In genomic region chr6:41442800-41443501, GRCh38 we compare ENCODE assay signal across 10 cellular contexts.
DNase-seq lines count a peak whose midpoint lies in the region; ATAC-seq and TF ChIP-seq lines count a peak whose summit lies in the region.
"Had no signal": no experiment of that assay in that cellular context is flagged by ENCODE, and none has a peak within 500 bp of the region (broad histone marks: within the 10 kb centered on the region; RNA-seq: fewer than 3 reads in every experiment).

No MANE protein-coding gene starts in this region.

- ATAC-seq in Panc1 (no peak), gastroesophageal sphincter (peak; percentile 30)

- intact Hi-C loops in Panc1 (cut with micrococcal nuclease; ENCODE audit: unreplicated experiment), result no loop called here
- intact Hi-C loops in sigmoid colon (cut with DNase I), result loop anchor here (2.0 kb wide), 1 partner anchor 14 kb away; no protein-coding TSS in a partner anchor

- no TSS peak for BruUV-seq in Panc1 (replicated peaks; lab: Mats Ljungman, UMichigan)

- in situ Hi-C loops in Panc1 (cut with HindIII; ENCODE audit: low pct_unique_long_range_greater_than_20kb, low sequenced_read_pairs), result no loop called here

- peak; percentile 44; the same call in 1 of the 3 replicates for TF ChIP-seq CTCF in GM12872 (IDR thresholded peaks at IDR 0.05; ENCODE audit: insufficient read depth, low read depth, low read length)
- TF ChIP-seq CTCF in Panc1 (IDR thresholded peaks at IDR 0.05), result peak; percentile 35; the same call in 1 of the 2 replicates
- peak in 2 of 4 experiments; percentile 23 to 52 for TF ChIP-seq CTCF in gastroesophageal sphincter (IDR thresholded peaks at IDR 0.05)
- TF ChIP-seq CTCF in sigmoid colon (IDR thresholded peaks at IDR 0.05), result peak in 2 of 4 experiments; percentile 25 to 40

- no peak for TF ChIP-seq EP300 in gastroesophageal sphincter (IDR thresholded peaks at IDR 0.05)
- TF ChIP-seq EP300 in sigmoid colon (IDR thresholded peaks at IDR 0.05), result no peak

- POLR2A ChIA-PET in Panc1 (lab: Charles Lee), result interaction anchor here (0.7 kb wide), 1 partner anchor 75 kb away, joined by 3 read pairs; no protein-coding TSS in a partner anchor

- DNase-seq in Panc1 (ENCODE audit: low read depth, low spot score) (no peak), sigmoid colon (peak; percentile 90), GOT3 (lab: John Stamatoyannopoulos, UW) (no peak), UCSD-AML1 (lab: John Stamatoyannopoulos, UW; ENCODE audit: unreplicated experiment) (no peak), COR-L47 (lab: John Stamatoyannopoulos, UW) (no peak)
- DNase-seq in activated effector memory CD4-positive, alpha-beta T cell treated with Interleukin-2 at 50 U/mL for 16 hours, result no peak

- H3K36me3 ChIP-seq in Panc1 (ENCODE audit: control insufficient read depth, insufficient read depth, low read length) (no peaks in the 10 kb centered on the region), gastroesophageal sphincter (no peaks in the 10 kb centered on the region), sigmoid colon (no peaks in the 10 kb centered on the region)
- H3K36me3 ChIP-seq: neutrophil had no signal

- H3K27me3 ChIP-seq in Panc1 (ENCODE audit: control insufficient read depth, insufficient read depth, low read length) (peaks cover 3% of the 10 kb centered on the region; the same call in 1 of the 2 replicates), gastroesophageal sphincter (peaks cover 12% of the 10 kb centered on the region), sigmoid colon (no peaks in the 10 kb centered on the region)

- no peak for TF ChIP-seq POLR2A in gastroesophageal sphincter (IDR thresholded peaks at IDR 0.05)
- TF ChIP-seq POLR2A in sigmoid colon (IDR thresholded peaks at IDR 0.05), result no peak

- H3K9me3 ChIP-seq in Panc1 (ENCODE audit: control insufficient read depth, insufficient read depth, low read depth, low read length) (no peaks in the 10 kb centered on the region), gastroesophageal sphincter (no peaks in the 10 kb centered on the region), sigmoid colon (no peaks in the 10 kb centered on the region)
- H3K9me3 ChIP-seq: neutrophil had no signal

- H3K4me3 ChIP-seq in Panc1 (ENCODE audit: low read depth in 2 of 2, low read length in 2 of 2) (no peak overlapping the region), gastroesophageal sphincter (peak overlapping the region in 1 of 2 donors; percentile 40), sigmoid colon (peak overlapping the region in 3 of 4 donors; percentile 30 to 35 (median 35))
- H3K4me3 ChIP-seq: SK-N-MC had no signal

- CTCF ChIA-PET in Panc1 (lab: Charles Lee), result interaction anchor here (0.6 kb wide), 1 partner anchor 29 kb away, joined by 3 read pairs; no protein-coding TSS in a partner anchor

- 0% methylated on average over 4 of the region's 42 CpGs for WGBS in gastroesophageal sphincter (ENCODE audit: low coverage in 1 of 2), 2 donors
- 10 to 16% methylated on average over 42 of the region's 42 CpGs for WGBS in sigmoid colon, 2 donors

- H3K27ac ChIP-seq in Panc1 (ENCODE audit: low read length) (no peak overlapping the region), gastroesophageal sphincter (peak overlapping the region in 3 of 4 donors; percentile 64 to 76 (median 74)), sigmoid colon (peak overlapping the region; percentile 68 to 88 (median 78))
- H3K27ac ChIP-seq: neutrophil, SK-N-MC had no signal

- H3K4me1 ChIP-seq in Panc1 (ENCODE audit: control insufficient read depth, insufficient read depth, low read length), result no peaks in the 10 kb centered on the region
- peaks cover 0 to 39% (median 18%) of the 10 kb centered on the region in 3 donors for H3K4me1 ChIP-seq in gastroesophageal sphincter
- peaks cover 0 to 41% (median 35%) of the 10 kb centered on the region in 4 donors for H3K4me1 ChIP-seq in sigmoid colon

Comparison
In these comparisons a context has a peak if more than half of its experiments do, and no peak if none do; other contexts are left out.
1. H3K4me3 ChIP-seq: peak in sigmoid colon (3 of 4); none in Panc1 (0 of 2).